ENCODE assay signal across 1 cellular context in the genomic region with DNA sequence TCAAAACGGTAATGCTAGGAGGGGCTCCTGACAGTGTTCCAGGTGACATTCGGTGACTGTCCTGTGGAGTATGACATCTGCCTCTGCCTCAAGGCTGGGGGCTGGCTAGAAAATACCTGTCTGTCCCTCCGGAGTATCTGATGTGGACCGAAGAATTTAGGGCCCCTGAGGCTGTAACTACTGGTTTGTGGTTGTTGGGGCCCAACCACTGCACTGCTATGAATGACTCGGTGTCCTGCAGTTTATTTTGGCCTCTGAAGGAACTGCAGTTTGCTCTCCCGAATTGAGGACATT.
TF ChIP-seq lines count a peak whose summit lies in the region.

No MANE protein-coding gene starts in this region.

TF ChIP-seq in WTC11, 78 proteins besides CTCF, POLR2A, EP300 and RAD21 (continued from another document):
- TF ChIP-seq, protein P1, sequence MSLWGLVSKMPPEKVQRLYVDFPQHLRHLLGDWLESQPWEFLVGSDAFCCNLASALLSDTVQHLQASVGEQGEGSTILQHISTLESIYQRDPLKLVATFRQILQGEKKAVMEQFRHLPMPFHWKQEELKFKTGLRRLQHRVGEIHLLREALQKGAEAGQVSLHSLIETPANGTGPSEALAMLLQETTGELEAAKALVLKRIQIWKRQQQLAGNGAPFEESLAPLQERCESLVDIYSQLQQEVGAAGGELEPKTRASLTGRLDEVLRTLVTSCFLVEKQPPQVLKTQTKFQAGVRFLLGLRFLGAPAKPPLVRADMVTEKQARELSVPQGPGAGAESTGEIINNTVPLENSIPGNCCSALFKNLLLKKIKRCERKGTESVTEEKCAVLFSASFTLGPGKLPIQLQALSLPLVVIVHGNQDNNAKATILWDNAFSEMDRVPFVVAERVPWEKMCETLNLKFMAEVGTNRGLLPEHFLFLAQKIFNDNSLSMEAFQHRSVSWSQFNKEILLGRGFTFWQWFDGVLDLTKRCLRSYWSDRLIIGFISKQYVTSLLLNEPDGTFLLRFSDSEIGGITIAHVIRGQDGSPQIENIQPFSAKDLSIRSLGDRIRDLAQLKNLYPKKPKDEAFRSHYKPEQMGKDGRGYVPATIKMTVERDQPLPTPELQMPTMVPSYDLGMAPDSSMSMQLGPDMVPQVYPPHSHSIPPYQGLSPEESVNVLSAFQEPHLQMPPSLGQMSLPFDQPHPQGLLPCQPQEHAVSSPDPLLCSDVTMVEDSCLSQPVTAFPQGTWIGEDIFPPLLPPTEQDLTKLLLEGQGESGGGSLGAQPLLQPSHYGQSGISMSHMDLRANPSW (CRISPR knock-in tag; conservative IDR thresholded peaks at IDR 0.05; ENCODE audit: low read depth) = no peak
- TF ChIP-seq JAZF1 (CRISPR knock-in tag; IDR thresholded peaks at IDR 0.05) (no peak), CREB1 (CRISPR knock-in tag; IDR thresholded peaks at IDR 0.05) (no peak), MXD4 (CRISPR knock-in tag; IDR thresholded peaks at IDR 0.05; ENCODE audit: borderline replicate concordance) (no peak), NR3C1 (CRISPR knock-in tag; conservative IDR thresholded peaks at IDR 0.05; ENCODE audit: low read depth) (no peak), ESRRA (CRISPR knock-in tag; IDR thresholded peaks at IDR 0.05; ENCODE audit: borderline replicate concordance) (no peak), ZNF671 (CRISPR knock-in tag; IDR thresholded peaks at IDR 0.05) (no peak)
- TF ChIP-seq, protein P2, sequence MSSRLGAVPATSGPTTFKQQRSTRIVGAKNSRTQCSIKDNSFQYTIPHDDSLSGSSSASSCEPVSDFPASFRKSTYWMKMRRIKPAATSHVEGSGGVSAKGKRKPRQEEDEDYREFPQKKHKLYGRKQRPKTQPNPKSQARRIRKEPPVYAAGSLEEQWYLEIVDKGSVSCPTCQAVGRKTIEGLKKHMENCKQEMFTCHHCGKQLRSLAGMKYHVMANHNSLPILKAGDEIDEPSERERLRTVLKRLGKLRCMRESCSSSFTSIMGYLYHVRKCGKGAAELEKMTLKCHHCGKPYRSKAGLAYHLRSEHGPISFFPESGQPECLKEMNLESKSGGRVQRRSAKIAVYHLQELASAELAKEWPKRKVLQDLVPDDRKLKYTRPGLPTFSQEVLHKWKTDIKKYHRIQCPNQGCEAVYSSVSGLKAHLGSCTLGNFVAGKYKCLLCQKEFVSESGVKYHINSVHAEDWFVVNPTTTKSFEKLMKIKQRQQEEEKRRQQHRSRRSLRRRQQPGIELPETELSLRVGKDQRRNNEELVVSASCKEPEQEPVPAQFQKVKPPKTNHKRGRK (CRISPR knock-in tag; IDR thresholded peaks at IDR 0.05; ENCODE audit: borderline replicate concordance) = no peak
